9 cellular contexts compared by ENCODE assay signal in the genomic region with DNA sequence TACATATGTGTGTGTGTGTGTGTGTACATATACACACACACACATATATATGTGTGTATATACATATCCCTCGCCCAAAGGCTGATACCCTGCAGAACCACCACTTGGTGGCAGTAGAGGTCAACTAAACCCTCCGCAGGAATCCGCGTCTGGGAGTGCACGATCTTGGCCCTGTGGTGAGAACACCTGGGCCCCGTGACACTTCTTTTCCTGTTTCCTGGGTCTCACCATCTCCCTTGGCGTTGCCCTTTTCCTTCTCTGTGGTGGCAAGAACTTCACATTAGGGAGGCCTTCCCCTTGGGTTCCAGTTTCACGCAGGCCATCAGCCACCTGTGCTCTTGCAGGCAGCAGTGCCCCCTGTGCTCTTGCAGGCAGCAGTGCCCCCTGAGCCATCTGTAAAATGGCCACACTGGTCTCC. TPM values are rescaled to one million over a fixed set of nuclear protein-coding genes. Genes with fewer than 3 reads are reported as not detected.
DNase-seq lines count a peak whose midpoint lies in the region; ATAC-seq and TF ChIP-seq lines count a peak whose summit lies in the region.
"Had no signal": no experiment of that assay in that cellular context is flagged by ENCODE, and none has a peak within 500 bp of the region (broad histone marks: within the 10 kb centered on the region; RNA-seq: fewer than 3 reads in every experiment).

No MANE protein-coding gene starts in this region.

- peak; percentile 4 for DNase-seq in OCI-M2 (lab: John Stamatoyannopoulos, UW; ENCODE audit: unreplicated experiment)
- peak; percentile 61 to 76 for DNase-seq in activated T-cell treated with anti-CD3 and anti-CD28 coated beads, Interleukin-2, amount 50 U/mL, for 72 hours
- DNase-seq in fibroblast of villous mesenchyme (ENCODE audit: low read depth): peak; percentile 68
- DNase-seq in osteoblast (ENCODE audit: insufficient read length, low spot score, missing footprints): peak; percentile 83
- peak; percentile 69 for DNase-seq in transverse colon

- H3K9me3 Mint-ChIP-seq in activated T-cell treated with anti-CD3 and anti-CD28 coated beads, Interleukin-2, amount 50 U/mL, for 72 hours: no peaks in the 10 kb centered on the region

- H3K4me1 ChIP-seq in DOHH2 (ENCODE audit: control insufficient read depth, low read length): peaks cover 5% of the 10 kb centered on the region; the same call in 1 of the 2 replicates
- H3K4me1 ChIP-seq in HUES6 (ENCODE audit: control insufficient read depth, insufficient read depth, low read length): peaks cover 9% of the 10 kb centered on the region; the same call in 1 of the 2 replicates
- H3K4me1 ChIP-seq in osteoblast (ENCODE audit: insufficient read depth, low read length): no peaks in the 10 kb centered on the region
- H3K4me1 ChIP-seq in transverse colon: peaks cover 0 to 4% (median 1%) of the 10 kb centered on the region in 4 donors

- 10 to 20% methylated on average over 1 to 8 of the region's 8 CpGs for WGBS in transverse colon (ENCODE audit: low coverage in 1 of 2), 2 donors

- no peak for TF ChIP-seq POLR2A in transverse colon (IDR thresholded peaks at IDR 0.05)

- H3K27ac ChIP-seq in DOHH2 (ENCODE audit: low read depth, low read length) (no peak overlapping the region), HUES6 (ENCODE audit: low read depth, low read length) (no peak overlapping the region), osteoblast (ENCODE audit: low read depth, low read length) (no peak overlapping the region), transverse colon (no peak overlapping the region)

- no peaks in the 10 kb centered on the region for H3F3A ChIP-seq in DOHH2 (ENCODE audit: control insufficient read depth, insufficient read depth)

- peaks cover 26% of the 10 kb centered on the region for H3K4me1 Mint-ChIP-seq in activated T-cell treated with anti-CD3 and anti-CD28 coated beads, Interleukin-2, amount 50 U/mL, for 72 hours (ENCODE audit: low read depth)

- no peak for TF ChIP-seq EP300 in transverse colon (IDR thresholded peaks at IDR 0.05; ENCODE audit: low read depth)

- H3K27ac Mint-ChIP-seq in activated T-cell treated with anti-CD3 and anti-CD28 coated beads, Interleukin-2, amount 50 U/mL, for 72 hours: no peak overlapping the region

- H3K27me3 ChIP-seq in DOHH2 (ENCODE audit: control insufficient read depth, low read length) (no peaks in the 10 kb centered on the region), HUES6 (ENCODE audit: control insufficient read depth, insufficient read depth, low read length) (peaks cover 27% of the 10 kb centered on the region), osteoblast (ENCODE audit: insufficient read depth, low read length) (peaks cover 19% of the 10 kb centered on the region), transverse colon (no peaks in the 10 kb centered on the region)

- H3K9ac ChIP-seq in HUES6 (ENCODE audit: low read length): no peak overlapping the region

- no peak overlapping the region for H3K4me3 Mint-ChIP-seq in activated T-cell treated with anti-CD3 and anti-CD28 coated beads, Interleukin-2, amount 50 U/mL, for 72 hours

- no peaks in the 10 kb centered on the region for H3K9me2 ChIP-seq in DOHH2 (replicated peaks; ENCODE audit: control insufficient read depth, low read length)

- no peaks in the 10 kb centered on the region for H3K36me3 Mint-ChIP-seq in activated T-cell treated with anti-CD3 and anti-CD28 coated beads, Interleukin-2, amount 50 U/mL, for 72 hours (ENCODE audit: insufficient read depth in 2 of 2)

- H3K4me2 ChIP-seq in DOHH2 (ENCODE audit: low read length) (peak overlapping the region; percentile 44), osteoblast (ENCODE audit: insufficient read depth, low read length) (no peak overlapping the region)

- in situ Hi-C loops in transverse colon (cut with MboI; ENCODE audit: low pct_ligation_motif_present in 1 of 4, low pct_unique_long_range_greater_than_20kb in 1 of 4, low sequenced_read_pairs in 3 of 4): loop anchor here in 3 of 4 donors (5.0 to 10.0 kb wide), 2 partner anchors 325 to 327 kb away; no protein-coding TSS in a partner anchor

- H3K4me3 ChIP-seq in DOHH2 (ENCODE audit: low read length) (no peak overlapping the region), HUES6 (ENCODE audit: low read depth, low read length) (peak overlapping the region; percentile 35; the same call in 1 of the 2 replicates), fibroblast of villous mesenchyme (ENCODE audit: low read depth, low read length) (no peak overlapping the region), osteoblast (ENCODE audit: insufficient read depth, low read length) (no peak overlapping the region), transverse colon (no peak overlapping the region)

- peak; percentile 89 for ATAC-seq in GM21528 (IDR thresholded peaks at IDR 0.05; ENCODE audit: low FRiP score, unreplicated experiment)
- ATAC-seq in activated T-cell treated with anti-CD3 and anti-CD28 coated beads, Interleukin-2, amount 50 U/mL, for 72 hours (replicated peaks in 1 of 2): peak; percentile 65 to 70

- no peaks in the 10 kb centered on the region for H3K36me3 ChIP-seq in DOHH2 (ENCODE audit: control insufficient read depth, low read length)
- H3K36me3 ChIP-seq in HUES6 (ENCODE audit: control insufficient read depth, insufficient read depth, low read length): no peaks in the 10 kb centered on the region
- no peaks in the 10 kb centered on the region for H3K36me3 ChIP-seq in osteoblast (ENCODE audit: insufficient read depth, low read length)
- H3K36me3 ChIP-seq in transverse colon: no peaks in the 10 kb centered on the region

- H3K9me3 ChIP-seq in DOHH2 (ENCODE audit: control insufficient read depth, insufficient read depth, low read length): no peaks in the 10 kb centered on the region
- no peaks in the 10 kb centered on the region for H3K9me3 ChIP-seq in HUES6 (ENCODE audit: control insufficient read depth, insufficient read depth, low read depth, low read length)
- H3K9me3 ChIP-seq in osteoblast (ENCODE audit: low read depth, low read length): no peaks in the 10 kb centered on the region
- no peaks in the 10 kb centered on the region for H3K9me3 ChIP-seq in transverse colon

- H2AFZ ChIP-seq in osteoblast (ENCODE audit: low read length): no peak overlapping the region

- no peaks in the 10 kb centered on the region for H4K20me1 ChIP-seq in DOHH2 (ENCODE audit: control insufficient read depth, insufficient read depth, low read depth, low read length)
- no peaks in the 10 kb centered on the region for H4K20me1 ChIP-seq in osteoblast (ENCODE audit: insufficient read depth, low read length)

- peaks cover 64% of the 10 kb centered on the region for H3K27me3 Mint-ChIP-seq in activated T-cell treated with anti-CD3 and anti-CD28 coated beads, Interleukin-2, amount 50 U/mL, for 72 hours (ENCODE audit: low read depth)

- peak; percentile 88 for TF ChIP-seq CTCF in DOHH2 (IDR thresholded peaks at IDR 0.05; ENCODE audit: low read depth, low read length, poor library complexity, severe bottlenecking)
- TF ChIP-seq CTCF in fibroblast of villous mesenchyme (IDR thresholded peaks at IDR 0.05; ENCODE audit: insufficient read depth, low read depth, low read length): peak; percentile 87
- peak; percentile 89 for TF ChIP-seq CTCF in osteoblast (IDR thresholded peaks at IDR 0.05; ENCODE audit: extremely low read depth, low read depth, low read length)
- peak; percentile 76 to 86 (median 79) for TF ChIP-seq CTCF in transverse colon (IDR thresholded peaks at IDR 0.05)

- H3K79me2 ChIP-seq in DOHH2 (ENCODE audit: control insufficient read depth, low read length): no peaks in the 10 kb centered on the region
- no peaks in the 10 kb centered on the region for H3K79me2 ChIP-seq in osteoblast (ENCODE audit: insufficient read depth, low read length)

- intact Hi-C loops in transverse colon (cut with DNase I; ENCODE audit: low total_unique reads): loop anchor here (5.0 kb wide), 1 partner anchor 55 kb away; no protein-coding TSS in a partner anchor

RNA-seq across cellular contexts. Expression of a gene that starts 8.2 kb away (rescaled TPM):
- 10 to 100 TPM in 1 of 2 donors, 1 to 10 TPM in 1; 2.6 to 22.7 TPM for total RNA-seq in activated T-cell treated with anti-CD3 and anti-CD28 coated beads, Interleukin-2, amount 50 U/mL, for 72 hours
- not detected in 2 replicates for total RNA-seq in fibroblast of villous mesenchyme
- not detected in 2 replicates for total RNA-seq in osteoblast
- not detected for total RNA-seq in transverse colon
- total RNA-seq: lower leg skin had no signal

RNA-seq across cellular contexts. Expression of a gene that starts 53.0 kb away (rescaled TPM):
- not detected for total RNA-seq in activated T-cell treated with anti-CD3 and anti-CD28 coated beads, Interleukin-2, amount 50 U/mL, for 72 hours
- total RNA-seq in fibroblast of villous mesenchyme: not detected in 2 replicates
- total RNA-seq in osteoblast: not detected in 2 replicates
- total RNA-seq in transverse colon: 1 to 10 TPM in 2 of 4 donors, under 1 TPM in 1, not detected in 1; 0.48 to 2.6 (median 1.8) TPM

Comparison
In these comparisons a context has a peak if more than half of its experiments do, and no peak if none do; other contexts are left out.
1. DNase-seq: peak in every context shown above with its lines; median percentile 83 in osteoblast; 69 in transverse colon; 68 in activated T-cell treated with anti-CD3 and anti-CD28 coated beads, Interleukin-2, amount 50 U/mL, for 72 hours; 68 in fibroblast of villous mesenchyme; 4 in OCI-M2.